21 cellular contexts compared by ENCODE assay signal in the genomic region with DNA sequence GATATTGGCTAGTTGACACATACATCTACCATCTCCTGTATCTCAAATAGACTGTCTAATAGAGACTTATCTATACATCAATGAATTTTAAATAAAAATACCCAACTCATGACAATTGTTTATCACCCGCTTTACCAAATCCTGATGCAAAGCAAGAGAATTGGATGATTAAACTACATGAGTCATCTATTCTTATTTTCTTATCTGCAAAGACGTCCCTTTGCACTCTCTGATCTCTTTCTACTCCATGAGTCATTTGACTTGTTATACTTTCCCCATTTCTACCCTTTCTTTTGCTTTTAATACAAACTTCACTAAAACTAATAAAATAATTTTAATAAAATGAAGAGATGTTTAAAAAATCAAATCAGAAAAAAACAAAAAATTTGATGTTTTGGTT.
DNase-seq lines count a peak whose midpoint lies in the region; ATAC-seq, FAIRE-seq and TF ChIP-seq lines count a peak whose summit lies in the region.
"Had no signal": no experiment of that assay in that cellular context is flagged by ENCODE, and none has a peak within 500 bp of the region (broad histone marks: within the 10 kb centered on the region; RNA-seq: fewer than 3 reads in every experiment).

No MANE protein-coding gene starts in this region.

- no peaks in the 10 kb centered on the region for H3K27me3 Mint-ChIP-seq in progenitor cell of endocrine pancreas
- H3K27me3 Mint-ChIP-seq in T-helper 17 cell = no peaks in the 10 kb centered on the region
- H3K27me3 Mint-ChIP-seq: CD4-positive, CD25-positive, alpha-beta regulatory T cell; CD8-positive, alpha-beta memory T cell had no signal

- FAIRE-seq in A204.1 (lab: Jason Lieb, UNC) = peak; percentile 94
- peak; percentile 84 for FAIRE-seq in pancreas (lab: Jason Lieb, UNC)
- FAIRE-seq: GM12878, H1 had no signal

- no peak overlapping the region for H3K27ac Mint-ChIP-seq in progenitor cell of endocrine pancreas
- no peak overlapping the region for H3K27ac Mint-ChIP-seq in T-helper 17 cell
- H3K27ac Mint-ChIP-seq: CD4-positive, CD25-positive, alpha-beta regulatory T cell; CD8-positive, alpha-beta memory T cell; H9 had no signal

- H3K9me3 ChIP-seq in pancreas (no peaks in the 10 kb centered on the region), T-helper 17 cell (ENCODE audit: control insufficient read depth, low read length, poor library complexity, severe bottlenecking) (no peaks in the 10 kb centered on the region)
- H3K9me3 ChIP-seq: BE2C had no signal

- no peaks in the 10 kb centered on the region for H3K4me1 ChIP-seq in pancreas
- H3K4me1 ChIP-seq: BE2C had no signal

- H3K27ac ChIP-seq in pancreas = no peak overlapping the region

- whole genome bisulfite sequencing in pancreas, 2 donors = 66 to 72% methylated on average over 2 of the region's 2 CpGs

- intact Hi-C loops in pancreas (cut with DNase I) = no loop called here

- H3K4me1 Mint-ChIP-seq in progenitor cell of endocrine pancreas (ENCODE audit: low read depth) = peaks cover 8% of the 10 kb centered on the region
- no peaks in the 10 kb centered on the region for H3K4me1 Mint-ChIP-seq in T-helper 17 cell
- H3K4me1 Mint-ChIP-seq: CD4-positive, CD25-positive, alpha-beta regulatory T cell; CD8-positive, alpha-beta memory T cell had no signal

- peaks cover 4% of the 10 kb centered on the region for H3K9me3 Mint-ChIP-seq in progenitor cell of endocrine pancreas (ENCODE audit: low read depth)
- H3K9me3 Mint-ChIP-seq: H9 had no signal

- no peak overlapping the region for H3K4me3 ChIP-seq in epithelial cell of esophagus (ENCODE audit: low read length)
- H3K4me3 ChIP-seq in pancreas = no peak overlapping the region
- H3K4me3 ChIP-seq: GM12878 had no signal

- no peak for TF ChIP-seq CTCF in epithelial cell of esophagus (IDR thresholded peaks at IDR 0.05; ENCODE audit: insufficient read depth, low read depth, low read length, missing control alignments)
- no peak for TF ChIP-seq CTCF in pancreas (IDR thresholded peaks at IDR 0.05)
- no peak for TF ChIP-seq CTCF in progenitor cell of endocrine pancreas (IDR thresholded peaks at IDR 0.05; ENCODE audit: unreplicated experiment)

- ATAC-seq in pancreas = no peak
- ATAC-seq in T-helper 17 cell = no peak
- ATAC-seq: GM12878 had no signal

- H3K36me3 ChIP-seq in pancreas = no peaks in the 10 kb centered on the region
- H3K36me3 ChIP-seq: BE2C had no signal

- no peaks in the 10 kb centered on the region for H3K27me3 ChIP-seq in pancreas
- H3K27me3 ChIP-seq: BE2C had no signal

- H3K36me3 Mint-ChIP-seq in progenitor cell of endocrine pancreas (ENCODE audit: insufficient read depth) (peaks cover 1% of the 10 kb centered on the region), T-helper 17 cell (ENCODE audit: low read depth) (no peaks in the 10 kb centered on the region)
- H3K36me3 Mint-ChIP-seq: CD4-positive, CD25-positive, alpha-beta regulatory T cell; CD8-positive, alpha-beta memory T cell had no signal

- H3K4me3 Mint-ChIP-seq in progenitor cell of endocrine pancreas (ENCODE audit: low read depth) = no peak overlapping the region
- H3K4me3 Mint-ChIP-seq in T-helper 17 cell = no peak overlapping the region
- H3K4me3 Mint-ChIP-seq: CD4-positive, CD25-positive, alpha-beta regulatory T cell; CD8-positive, alpha-beta memory T cell; H9 had no signal

- peak; percentile 16 for DNase-seq in RKO (ENCODE audit: low spot score)
- DNase-seq in epithelial cell of esophagus (ENCODE audit: low read depth) = peak; percentile 10
- no peak for DNase-seq in pancreas
- no peak for DNase-seq in GM19240 (ENCODE audit: insufficient read length, low spot score)
- DNase-seq in progenitor cell of endocrine pancreas (ENCODE audit: low spot score, unreplicated experiment) = no peak
- no peak for DNase-seq in T-helper 17 cell
- DNase-seq: 8988T; ACHN; BE2C; C1 segment of cervical spinal cord; CD4-positive, CD25-positive, alpha-beta regulatory T cell; CD8-positive, alpha-beta memory T cell; COR-L47; DMS 273 treated with DMSO at 0.1 percent for 48 hours; DMS53; DND-41; EL; H9 had no signal

Comparison
In these comparisons a context has a peak if more than half of its experiments do, and no peak if none do; other contexts are left out.
1. DNase-seq: peak in RKO (single experiment) and epithelial cell of esophagus (single experiment); none in pancreas (0 of 6), GM19240 (single experiment), progenitor cell of endocrine pancreas (single experiment) and T-helper 17 cell (0 of 3).